Comparison of ENCODE assay signal across 8 cellular contexts in genomic region chr6:130322673-130323268, GRCh38. TPM values are rescaled to one million over a fixed set of nuclear protein-coding genes. Genes with fewer than 3 reads are reported as not detected.
DNase-seq lines count a peak whose midpoint lies in the region; ATAC-seq lines count a peak whose summit lies in the region.

No MANE protein-coding gene starts in this region.

- DNase-seq in DMS114 treated with DMSO at 0.1 percent for 48 hours (lab: John Stamatoyannopoulos, UW; ENCODE audit: unreplicated experiment), result peak; percentile 30
- peak; percentile 85 for DNase-seq in OCI-M1 (lab: John Stamatoyannopoulos, UW)
- DNase-seq in activated T-helper 1 cell treated with anti-CD3 and anti-CD28 coated beads, Interleukin-2, amount 50 U/mL, for 16 hours (ENCODE audit: low read depth in 1 of 2, low spot score in 1 of 2), result peak; percentile 4 to 14
- peak; percentile 50 for DNase-seq in globus pallidus (ENCODE audit: low spot score)
- peak; percentile 63 for DNase-seq in renal cortical epithelial cell (ENCODE audit: low read depth)
- DNase-seq in NCI-H2227 (lab: John Stamatoyannopoulos, UW; ENCODE audit: unreplicated experiment), result no peak

- ATAC-seq in HG02588 (IDR thresholded peaks at IDR 0.05; ENCODE audit: unreplicated experiment) (peak; percentile 55), GM21360 (IDR thresholded peaks at IDR 0.05; ENCODE audit: unreplicated experiment) (no peak)

RNA-seq across cellular contexts. Expression of gene TMEM200A, which starts 43.0 kb away (rescaled TPM):
- 3.7 and 5.6 TPM in 2 replicates for total RNA-seq in renal cortical epithelial cell
